8 cellular contexts compared by ENCODE assay signal in the genomic region with DNA sequence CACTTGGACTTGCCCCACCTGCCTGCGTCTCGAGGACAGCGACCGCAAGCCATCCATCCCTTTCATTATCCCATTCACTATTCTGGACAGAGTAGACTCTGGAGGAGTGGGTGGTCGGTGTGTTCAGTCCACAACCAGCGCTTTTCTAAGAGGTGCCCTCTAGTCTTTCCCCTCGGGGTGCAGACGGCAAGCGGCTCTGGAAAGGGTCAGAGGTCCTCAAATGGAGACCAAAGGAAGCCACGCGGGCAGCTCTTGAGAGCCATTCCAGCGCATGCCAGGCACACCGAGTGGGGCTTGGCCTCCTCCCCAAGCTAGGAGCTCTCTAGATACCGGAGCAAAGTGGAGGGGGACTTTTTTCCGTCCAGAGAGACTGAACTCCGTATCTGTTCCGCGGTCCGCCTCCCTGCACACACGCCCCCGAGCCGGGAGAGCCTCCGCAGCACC. TPM values are rescaled to one million over a fixed set of nuclear protein-coding genes. Genes with fewer than 3 reads are reported as not detected.
DNase-seq lines count a peak whose midpoint lies in the region; ATAC-seq and TF ChIP-seq lines count a peak whose summit lies in the region.

No MANE protein-coding gene starts in this region.

- WGBS in ovary, 3 donors = 6 to 11% (median 11%) methylated on average over 23 of the region's 23 CpGs

- TF ChIP-seq POLR2A in ovary (IDR thresholded peaks at IDR 0.05) = no peak

- peaks cover 30% of the 10 kb centered on the region for H3K4me1 Mint-ChIP-seq in activated CD8-positive, alpha-beta T cell treated with anti-CD3 and anti-CD28 coated beads, Interleukin-2, amount 10 ng/mL, durations not matched to agents 7 days and 5 days (ENCODE audit: low read depth)

- peak overlapping the region; percentile 81 for H3K4me3 ChIP-seq in ovary

- TF ChIP-seq CTCF in foreskin keratinocyte (conservative IDR thresholded peaks at IDR 0.05) (peak; percentile 7), ovary (IDR thresholded peaks at IDR 0.05) (no peak)

- intact Hi-C loops in ovary (cut with DNase I) = no loop called here

- peaks cover 56% of the 10 kb centered on the region for H3K27me3 Mint-ChIP-seq in activated CD8-positive, alpha-beta T cell treated with anti-CD3 and anti-CD28 coated beads, Interleukin-2, amount 10 ng/mL, durations not matched to agents 7 days and 5 days (ENCODE audit: low read depth)

- peak overlapping the region; percentile 81 for H3K4me3 Mint-ChIP-seq in activated CD8-positive, alpha-beta T cell treated with anti-CD3 and anti-CD28 coated beads, Interleukin-2, amount 10 ng/mL, durations not matched to agents 7 days and 5 days

- no peak for TF ChIP-seq EP300 in ovary (IDR thresholded peaks at IDR 0.05)

- peak overlapping the region; percentile 67 for H3K27ac Mint-ChIP-seq in activated CD8-positive, alpha-beta T cell treated with anti-CD3 and anti-CD28 coated beads, Interleukin-2, amount 10 ng/mL, durations not matched to agents 7 days and 5 days

- CTCF ChIA-PET in activated CD8-positive, alpha-beta T cell treated with anti-CD3 and anti-CD28 coated beads, Interleukin-2, amount 10 ng/mL, durations not matched to agents 7 days and 5 days (lab: Charles Lee) = interaction anchor here (0.8 to 2.2 kb wide), 6 partner anchors 14 to 424 kb away, joined by 3 to 17 read pairs (median 3); no protein-coding TSS in a partner anchor

- H3K36me3 ChIP-seq in ovary = no peaks in the 10 kb centered on the region

- no peaks in the 10 kb centered on the region for H3K9me3 ChIP-seq in ovary

- DNase-seq in COLO668 (lab: John Stamatoyannopoulos, UW; ENCODE audit: unreplicated experiment) = peak; percentile 68
- peak; percentile 33 for DNase-seq in activated CD8-positive, alpha-beta T cell treated with anti-CD3 and anti-CD28 coated beads, Interleukin-2, amount 10 ng/mL, durations not matched to agents 7 days and 5 days
- no peak for DNase-seq in foreskin keratinocyte
- peak in 2 of 5 donors; percentile 33 to 61 for DNase-seq in ovary
- no peak for DNase-seq in NCI-H2029 (lab: John Stamatoyannopoulos, UW)

- H3K9me3 Mint-ChIP-seq in activated CD8-positive, alpha-beta T cell treated with anti-CD3 and anti-CD28 coated beads, Interleukin-2, amount 10 ng/mL, durations not matched to agents 7 days and 5 days (ENCODE audit: insufficient read depth) = no peaks in the 10 kb centered on the region

- H3K36me3 Mint-ChIP-seq in activated CD8-positive, alpha-beta T cell treated with anti-CD3 and anti-CD28 coated beads, Interleukin-2, amount 10 ng/mL, durations not matched to agents 7 days and 5 days (ENCODE audit: low read depth) = no peaks in the 10 kb centered on the region

- POLR2A ChIA-PET in activated CD8-positive, alpha-beta T cell treated with anti-CD3 and anti-CD28 coated beads, Interleukin-2, amount 10 ng/mL, durations not matched to agents 7 days and 5 days (lab: Charles Lee) = interaction anchor here (1.1 kb wide), 1 partner anchor 13 kb away, joined by 3 read pairs; no protein-coding TSS in a partner anchor

- ATAC-seq in HG02678 (IDR thresholded peaks at IDR 0.05; ENCODE audit: unreplicated experiment) = peak; percentile 7
- ATAC-seq in activated CD8-positive, alpha-beta T cell treated with anti-CD3 and anti-CD28 coated beads, Interleukin-2, amount 10 ng/mL, durations not matched to agents 7 days and 5 days = peak; percentile 32
- peak; percentile 24 for ATAC-seq in foreskin keratinocyte
- ATAC-seq in GM19351 (IDR thresholded peaks at IDR 0.05; ENCODE audit: unreplicated experiment) = no peak
- ATAC-seq in GM21526 (IDR thresholded peaks at IDR 0.05; ENCODE audit: low FRiP score, unreplicated experiment) = no peak

- H3K4me1 ChIP-seq in foreskin keratinocyte = peaks cover 25% of the 10 kb centered on the region
- H3K4me1 ChIP-seq in ovary (ENCODE audit: insufficient read depth) = no peaks in the 10 kb centered on the region

- peak overlapping the region; percentile 99 for H3K27ac ChIP-seq in foreskin keratinocyte
- H3K27ac ChIP-seq in ovary = peak overlapping the region; percentile 92 to 98

- H3K27me3 ChIP-seq in foreskin keratinocyte (no peaks in the 10 kb centered on the region), ovary (no peaks in the 10 kb centered on the region)

RNA-seq across cellular contexts. Expression of a gene that starts 0.7 kb away (rescaled TPM):
- total RNA-seq in activated CD8-positive, alpha-beta T cell treated with anti-CD3 and anti-CD28 coated beads, Interleukin-2, amount 10 ng/mL, durations not matched to agents 7 days and 5 days = 1 to 10 TPM; 2.9 to 3.0 TPM
- total RNA-seq in foreskin keratinocyte (57.0 and 68.5 TPM in 2 replicates), ovary (10 to 100 TPM; 14.3 to 37.0 (median 31.2) TPM)
- polyA plus RNA-seq in foreskin keratinocyte (53.2 and 64.3 TPM in 2 replicates), ovary (10 to 100 TPM; 20.3 to 29.2 TPM)

Comparison
In these comparisons a context has a peak if more than half of its experiments do, and no peak if none do; other contexts are left out.
1. DNase-seq: peak in COLO668 (single experiment) and activated CD8-positive, alpha-beta T cell treated with anti-CD3 and anti-CD28 coated beads, Interleukin-2, amount 10 ng/mL, durations not matched to agents 7 days and 5 days (single experiment); none in foreskin keratinocyte (0 of 2) and NCI-H2029 (single experiment).
2. ATAC-seq: peak in HG02678 (single experiment), activated CD8-positive, alpha-beta T cell treated with anti-CD3 and anti-CD28 coated beads, Interleukin-2, amount 10 ng/mL, durations not matched to agents 7 days and 5 days (single experiment) and foreskin keratinocyte (single experiment); none in GM19351 (single experiment) and GM21526 (single experiment).